Comparison of ENCODE assay signal across 25 cellular contexts in the genomic region with DNA sequence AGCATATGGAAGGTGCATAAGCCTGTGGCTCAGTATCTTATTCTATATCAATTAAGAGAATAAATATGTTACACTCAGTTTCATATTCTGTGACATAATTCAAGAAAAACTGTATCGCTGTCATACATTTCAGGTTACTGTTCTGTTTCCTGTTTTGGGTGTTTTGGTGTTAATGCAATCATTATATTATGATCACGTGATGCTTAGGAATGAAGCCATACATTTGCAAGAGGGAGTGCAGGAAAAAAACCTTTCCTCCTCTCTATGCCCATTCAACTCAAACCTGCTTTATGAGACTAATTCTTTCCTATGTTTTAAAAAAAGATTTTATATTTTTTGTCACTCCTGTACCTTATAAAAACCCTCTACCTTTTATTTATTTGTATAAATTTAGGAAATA.
A peak's percentile ranks its signal among the peaks of the same experiment; 100 is the strongest.
DNase-seq lines count a peak whose midpoint lies in the region; ATAC-seq, FAIRE-seq and TF ChIP-seq lines count a peak whose summit lies in the region.
"Had no signal": no experiment of that assay in that cellular context is flagged by ENCODE, and none has a peak within 500 bp of the region (broad histone marks: within the 10 kb centered on the region; RNA-seq: fewer than 3 reads in every experiment).

No MANE protein-coding gene starts in this region.

- H3K27me3 ChIP-seq in HepG2 (ENCODE audit: control insufficient read depth in 1 of 2, insufficient read depth in 2 of 2, low read length in 2 of 2) = no peaks in the 10 kb centered on the region
- no peaks in the 10 kb centered on the region for H3K27me3 ChIP-seq in right lobe of liver
- H3K27me3 ChIP-seq in GM12878 (replicated peaks in 1 of 2; ENCODE audit: control insufficient read depth in 2 of 2, insufficient read depth in 2 of 2, low read length in 1 of 2) = no peaks in the 10 kb centered on the region
- H3K27me3 ChIP-seq: BE2C, BLaER1 had no signal

- TF ChIP-seq CTCF in HepG2 (CRISPR knock-in tag; IDR thresholded peaks at IDR 0.05) (no peak), right lobe of liver (IDR thresholded peaks at IDR 0.05) (no peak), GM12878 (IDR thresholded peaks at IDR 0.05 in 2 of 3, conservative IDR thresholded peaks at IDR 0.05 in 1 of 3; ENCODE audit: control insufficient read depth in 2 of 3, extremely low read depth in 1 of 3, insufficient read depth in 1 of 3, low read depth in 3 of 3, low read length in 3 of 3) (no peak)

- no TSS peak for BruUV-seq in HepG2 (replicated peaks; lab: Mats Ljungman, UMichigan)
- BruUV-seq in GM12878 (replicated peaks; lab: Mats Ljungman, UMichigan) = no TSS peak

- H4K20me1 ChIP-seq in HepG2 (ENCODE audit: insufficient read depth, low read length) (no peaks in the 10 kb centered on the region), GM12878 (ENCODE audit: control insufficient read depth, insufficient read depth) (no peaks in the 10 kb centered on the region)
- H4K20me1 ChIP-seq: BLaER1 had no signal

- TF ChIP-seq POLR2A in HepG2 (IDR thresholded peaks at IDR 0.05; ENCODE audit: insufficient read depth in 1 of 2, low read depth in 2 of 2, low read length in 2 of 2) (no peak), right lobe of liver (IDR thresholded peaks at IDR 0.05) (no peak), GM12878 (IDR thresholded peaks at IDR 0.05; ENCODE audit: low read depth, low read length) (no peak)

- CTCF ChIA-PET in HepG2 (lab: Yijun Ruan, JAX; ENCODE audit: low intra/inter-chr PET ratio, low total read pairs) = no interaction called here
- CTCF ChIA-PET in GM12878 (lab: Yijun Ruan, JAX) = no interaction called here

- POLR2A ChIA-PET in HepG2 (lab: Yijun Ruan, JAX) = no interaction called here
- POLR2A ChIA-PET in GM12878 (lab: Charles Lee) = no interaction called here

- TF ChIP-seq RAD21 in HepG2 (CRISPR knock-in tag; IDR thresholded peaks at IDR 0.05) = no peak
- no peak for TF ChIP-seq RAD21 in GM12878 (IDR thresholded peaks at IDR 0.05; ENCODE audit: insufficient read depth, low read depth, low read length)

- H3K4me1 ChIP-seq in HepG2 (ENCODE audit: insufficient read depth, low read length) (no peaks in the 10 kb centered on the region), right lobe of liver (no peaks in the 10 kb centered on the region), GM12878 (ENCODE audit: control insufficient read depth, insufficient read depth, low read length) (no peaks in the 10 kb centered on the region)
- H3K4me1 ChIP-seq: BE2C, BLaER1 had no signal

- no peak overlapping the region for H3K9ac ChIP-seq in HepG2 (ENCODE audit: insufficient read depth, low read depth, low read length)
- no peak overlapping the region for H3K9ac ChIP-seq in GM12878 (ENCODE audit: control insufficient read depth, insufficient read depth, low read length)
- H3K9ac ChIP-seq: BLaER1 had no signal

- intact Hi-C loops in HepG2 (cut with micrococcal nuclease; ENCODE audit: unreplicated experiment) = no loop called here
- intact Hi-C loops in right lobe of liver (cut with DNase I) = no loop called here
- intact Hi-C loops in GM12878 (cut with micrococcal nuclease; ENCODE audit: unreplicated experiment) = no loop called here

- ATAC-seq in HepG2 (no peak), right lobe of liver (no peak), GM12878 (no peak), HG02642 (IDR thresholded peaks at IDR 0.05; ENCODE audit: poor library complexity, unreplicated experiment) (no peak)

- H3K9me3 ChIP-seq in HepG2 (ENCODE audit: low read length) (no peaks in the 10 kb centered on the region), right lobe of liver (no peaks in the 10 kb centered on the region), GM12878 (replicated peaks; ENCODE audit: control insufficient read depth, insufficient read depth, low read length) (no peaks in the 10 kb centered on the region)
- H3K9me3 ChIP-seq: BE2C, BLaER1 had no signal

- no peaks in the 10 kb centered on the region for H3K79me2 ChIP-seq in HepG2 (ENCODE audit: insufficient read depth, low read length)
- no peaks in the 10 kb centered on the region for H3K79me2 ChIP-seq in GM12878 (ENCODE audit: control insufficient read depth, insufficient read depth, low read length)

- TF ChIP-seq EP300 in HepG2 (IDR thresholded peaks at IDR 0.05; ENCODE audit: low read depth in 2 of 2, low read length in 2 of 2) (no peak), HepG2 (CRISPR knock-in tag; IDR thresholded peaks at IDR 0.05; ENCODE audit: borderline replicate concordance) (no peak), GM12878 (IDR thresholded peaks at IDR 0.05; ENCODE audit: borderline replicate concordance in 1 of 2, control insufficient read depth in 1 of 2, low read depth in 2 of 2, low read length in 2 of 2) (no peak)

- 28% methylated on average over 2 of the region's 2 CpGs for WGBS in HepG2 (ENCODE audit: low lambda C conversion rate)
- 63% methylated on average over 2 of the region's 2 CpGs for WGBS in right lobe of liver (ENCODE audit: insufficient coverage, low coverage, low lambda C conversion rate, missing lambda C conversion rate)
- WGBS in GM12878 (ENCODE audit: insufficient coverage, insufficient replicate concordance, low lambda C conversion rate, missing lambda C conversion rate) = 48% methylated on average over 2 of the region's 2 CpGs

- H2AFZ ChIP-seq in HepG2 (ENCODE audit: low read length) = no peak overlapping the region
- H2AFZ ChIP-seq in GM12878 (ENCODE audit: control insufficient read depth, low read depth, low read length) = no peak overlapping the region

- H3K4me3 ChIP-seq in HepG2 (replicated peaks in 1 of 3; ENCODE audit: insufficient read depth in 1 of 3, low read depth in 2 of 3, low read length in 3 of 3) (no peak overlapping the region), right lobe of liver (no peak overlapping the region), GM12878 (no peak overlapping the region)
- H3K4me3 ChIP-seq: BLaER1 had no signal

- H3K36me3 ChIP-seq in HepG2 (replicated peaks in 1 of 2; ENCODE audit: control insufficient read depth in 1 of 2, insufficient read depth in 2 of 2, low read length in 2 of 2) = no peaks in the 10 kb centered on the region
- no peaks in the 10 kb centered on the region for H3K36me3 ChIP-seq in right lobe of liver
- H3K36me3 ChIP-seq in GM12878 (ENCODE audit: control insufficient read depth in 2 of 2, insufficient read depth in 2 of 2, low read length in 1 of 2) = no peaks in the 10 kb centered on the region
- H3K36me3 ChIP-seq: BE2C, BLaER1 had no signal

- SMC1A ChIA-PET in GM12878 (lab: Charles Lee; ENCODE audit: uncharacterized antibody, unreplicated experiment) = no interaction called here

- in situ Hi-C loops in HepG2 (cut with HindIII; ENCODE audit: extremely low pct_ligation_motif_present, low pct_unique_long_range_greater_than_20kb) (no loop called here), GM12878 (cut with MboI) (no loop called here)

- RAD21 ChIA-PET in GM12878 (lab: Charles Lee; ENCODE audit: unreplicated experiment) = no interaction called here

- H3K27ac ChIP-seq in HepG2 (ENCODE audit: extremely low read length, insufficient read depth, low read length) (no peak overlapping the region), right lobe of liver (no peak overlapping the region), GM12878 (ENCODE audit: control insufficient read depth, insufficient read depth) (no peak overlapping the region)
- H3K27ac ChIP-seq: BLaER1 had no signal

- no peak overlapping the region for H3K4me2 ChIP-seq in HepG2 (ENCODE audit: low read depth, low read length)
- H3K4me2 ChIP-seq in GM12878 (ENCODE audit: control insufficient read depth, insufficient read depth) = no peak overlapping the region
- H3K4me2 ChIP-seq: BLaER1 had no signal

- no peak for FAIRE-seq in HepG2 (lab: Jason Lieb, UNC)
- no peak for FAIRE-seq in GM12878 (lab: Jason Lieb, UNC)
- FAIRE-seq: A204.1, G401.6, GM12892, GM18507 had no signal

- DNase-seq in HepG2 (ENCODE audit: low spot score) (no peak), right lobe of liver (no peak), NCI-H2227 (lab: John Stamatoyannopoulos, UW; ENCODE audit: unreplicated experiment) (peak; percentile 50), GM12878 (ENCODE audit: low read depth, low spot score) (no peak), NCI-H1048 (lab: John Stamatoyannopoulos, UW) (no peak), DMS79 (lab: John Stamatoyannopoulos, UW) (no peak)
- DNase-seq: 8988T; ACHN; C1 segment of cervical spinal cord; CD4-positive, alpha-beta memory T cell; CD4-positive, CD25-positive, alpha-beta regulatory T cell; CD8-positive, alpha-beta memory T cell; COR-L47; DMS 273 treated with DMSO at 0.1 percent for 48 hours; DMS153; DMS53; DMS79 treated with DMSO at 0.1 percent for 48 hours; GF-D8 had no signal

TF ChIP-seq in HepG2, 621 proteins besides CTCF, POLR2A, EP300 and RAD21 (continues in another document):
- TF ChIP-seq ZFP82 (CRISPR knock-in tag; IDR thresholded peaks at IDR 0.05; ENCODE audit: borderline replicate concordance) (no peak), ZNF713 (CRISPR knock-in tag; IDR thresholded peaks at IDR 0.05) (no peak), CHD4 (IDR thresholded peaks at IDR 0.05; ENCODE audit: borderline replicate concordance, low read length) (no peak)
- TF ChIP-seq, protein P1, sequence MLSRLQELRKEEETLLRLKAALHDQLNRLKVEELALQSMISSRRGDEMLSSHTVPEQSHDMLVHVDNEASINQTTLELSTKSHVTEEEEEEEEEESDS (CRISPR knock-in tag; IDR thresholded peaks at IDR 0.05; ENCODE audit: borderline replicate concordance) = no peak

TF ChIP-seq in GM12878, 131 proteins besides CTCF, POLR2A, EP300 and RAD21:
- TF ChIP-seq RAD51 (IDR thresholded peaks at IDR 0.05) = peak; percentile 50; the same call in 1 of the 2 replicates
- TF ChIP-seq SMARCA5 (IDR thresholded peaks at IDR 0.05) = no peak
- TF ChIP-seq MTA3 (IDR thresholded peaks at IDR 0.05; ENCODE audit: borderline replicate concordance, low read length) = no peak
- TF ChIP-seq YY1 (IDR thresholded peaks at IDR 0.05; ENCODE audit: low read depth, low read length) = no peak
- TF ChIP-seq, protein P2, sequence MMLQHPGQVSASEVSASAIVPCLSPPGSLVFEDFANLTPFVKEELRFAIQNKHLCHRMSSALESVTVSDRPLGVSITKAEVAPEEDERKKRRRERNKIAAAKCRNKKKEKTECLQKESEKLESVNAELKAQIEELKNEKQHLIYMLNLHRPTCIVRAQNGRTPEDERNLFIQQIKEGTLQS (IDR thresholded peaks at IDR 0.05; ENCODE audit: borderline replicate concordance, extremely low read depth, low read depth, low read length) = no peak
TF ChIP-seq in GM12878: peak in this region for 1.
